In the genomic region with DNA sequence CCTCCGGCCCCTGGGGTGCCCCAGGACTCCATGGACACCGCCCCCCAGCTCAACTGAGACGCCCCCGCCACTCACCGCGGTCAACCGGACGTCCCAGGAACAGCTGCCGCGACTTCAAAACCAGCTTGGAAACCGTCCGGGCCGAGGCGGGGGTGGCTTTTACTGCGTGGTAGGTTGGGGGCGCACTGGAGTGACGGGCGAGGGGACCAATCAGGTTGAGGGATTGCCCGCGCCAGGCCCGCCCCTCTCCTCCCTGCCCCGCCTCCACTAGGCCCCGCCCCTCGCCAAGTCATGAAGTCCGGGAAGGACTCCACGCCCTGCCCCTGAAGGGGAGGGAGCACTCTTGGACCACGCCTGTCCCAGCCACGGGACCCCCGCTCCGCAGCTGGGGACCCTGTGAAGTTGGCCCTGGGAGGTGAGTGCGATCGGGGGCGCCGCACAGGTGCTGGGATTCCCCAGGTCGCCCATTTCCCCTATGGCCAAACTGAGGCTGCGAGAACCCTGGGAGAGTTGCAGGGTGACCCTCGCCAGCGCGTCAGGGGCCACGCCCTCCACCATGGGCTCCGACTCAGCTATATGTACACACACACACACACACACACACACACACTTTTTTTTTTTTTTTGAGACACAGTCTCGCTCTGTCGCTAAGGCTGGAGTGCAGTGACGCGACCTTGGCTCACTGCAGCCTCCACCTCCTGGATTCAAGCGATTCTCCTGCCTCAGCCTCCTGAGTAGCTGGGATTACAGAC, we compare ENCODE assay signal across 8 cellular contexts. TPM values are rescaled to one million over a fixed set of nuclear protein-coding genes. Genes with fewer than 3 reads are reported as not detected.
DNase-seq lines count a peak whose midpoint lies in the region; ATAC-seq, FAIRE-seq and TF ChIP-seq lines count a peak whose summit lies in the region.

A gene with protein sequence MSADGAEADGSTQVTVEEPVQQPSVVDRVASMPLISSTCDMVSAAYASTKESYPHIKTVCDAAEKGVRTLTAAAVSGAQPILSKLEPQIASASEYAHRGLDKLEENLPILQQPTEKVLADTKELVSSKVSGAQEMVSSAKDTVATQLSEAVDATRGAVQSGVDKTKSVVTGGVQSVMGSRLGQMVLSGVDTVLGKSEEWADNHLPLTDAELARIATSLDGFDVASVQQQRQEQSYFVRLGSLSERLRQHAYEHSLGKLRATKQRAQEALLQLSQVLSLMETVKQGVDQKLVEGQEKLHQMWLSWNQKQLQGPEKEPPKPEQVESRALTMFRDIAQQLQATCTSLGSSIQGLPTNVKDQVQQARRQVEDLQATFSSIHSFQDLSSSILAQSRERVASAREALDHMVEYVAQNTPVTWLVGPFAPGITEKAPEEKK (minus strand): TSS at position 134 of the 752 bp plus-strand sequence. CDS start 6,273 bp downstream, outside the sequence.

- intact Hi-C loops in left colon (cut with DNase I, micrococcal nuclease): no loop called here

- peak within 1 kb of the TSS; percentile 69 for H3K27ac ChIP-seq in cingulate gyrus (ENCODE audit: low read depth, low read length)

- peak; percentile 49; the same call in 1 of the 2 replicates for TF ChIP-seq POLR2A in GM12891 (IDR thresholded peaks at IDR 0.05; ENCODE audit: low read depth, low read length)

- peak; percentile 87 for FAIRE-seq in GM12891 (lab: Jason Lieb, UNC)

- ATAC-seq in HG02798 (IDR thresholded peaks at IDR 0.05; ENCODE audit: poor library complexity, unreplicated experiment) (peak; percentile 86), left colon (peak; percentile 91), GM18519 (IDR thresholded peaks at IDR 0.05; ENCODE audit: low FRiP score, unreplicated experiment) (no peak)

- DNase-seq in GM12891 (ENCODE audit: insufficient read length, low spot score) (peak; percentile 95), NCI-H446 (lab: John Stamatoyannopoulos, UW) (peak; percentile 53 to 91), left colon (peak; percentile 95 to 98)
- DNase-seq in activated CD4-positive, alpha-beta T cell treated with anti-CD3 and anti-CD28 coated beads for 48 hours: peak; percentile 96
- DNase-seq in stimulated activated CD4-positive, alpha-beta T cell treated with anti-CD3 and anti-CD28 coated beads, Interleukin-1b, Interleukin-23, amount 100 ng/mL, for 24 hours (ENCODE audit: low read depth in 4 of 4, low spot score in 1 of 4): peak; percentile 89 to 98 (median 92)

TF ChIP-seq in GM12891, 5 proteins besides CTCF, POLR2A, EP300 and RAD21:
- TF ChIP-seq SPI1 (IDR thresholded peaks at IDR 0.05; ENCODE audit: low read depth, low read length) (no peak), PAX5 (IDR thresholded peaks at IDR 0.05; ENCODE audit: insufficient read depth, low read length, severe bottlenecking) (no peak)

RNA-seq across cellular contexts. Expression of the gene that starts here (rescaled TPM):
- 75.6 TPM for polyA plus RNA-seq in GM12891 (2012; ENCODE audit: low read depth, missing spikeins)
- total RNA-seq in left colon: 100 to 1,000 TPM; 121 to 152 TPM
